Comparison of ENCODE assay signal across 9 cellular contexts in the genomic region with DNA sequence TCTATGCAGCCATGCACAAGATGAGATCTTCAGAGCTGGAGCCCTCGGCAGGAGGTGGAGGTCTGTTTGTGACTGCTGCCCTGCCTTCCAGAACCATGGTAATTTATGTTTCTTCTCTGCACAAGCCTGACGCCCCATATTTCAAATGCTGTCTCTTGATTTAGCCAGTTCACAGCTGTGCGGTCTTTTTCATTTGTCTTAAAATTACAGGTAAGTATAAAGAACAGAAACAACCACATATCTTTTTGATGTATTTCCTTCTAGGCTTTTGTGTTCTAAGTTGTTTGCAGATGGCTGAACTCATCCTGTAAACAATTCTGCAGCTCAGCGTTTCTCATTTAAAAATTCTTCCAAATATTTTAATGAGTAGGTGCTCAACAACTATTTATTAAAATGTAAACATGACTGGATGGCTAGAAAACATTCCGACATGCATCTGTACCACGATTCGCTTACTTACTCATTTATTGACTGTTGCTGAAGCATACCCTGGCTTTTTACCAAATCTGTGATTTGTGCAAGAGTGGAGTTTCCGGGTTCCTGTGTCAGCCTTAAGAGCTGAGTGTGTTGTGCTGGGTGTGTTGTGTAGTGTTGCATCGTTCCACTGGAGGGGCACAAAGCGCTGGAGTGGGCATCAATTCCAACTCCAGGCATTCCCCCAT. TPM values are rescaled to one million over a fixed set of nuclear protein-coding genes. Genes with fewer than 3 reads are reported as not detected.
DNase-seq lines count a peak whose midpoint lies in the region; ATAC-seq lines count a peak whose summit lies in the region.
"Had no signal": no experiment of that assay in that cellular context is flagged by ENCODE, and none has a peak within 500 bp of the region (broad histone marks: within the 10 kb centered on the region; RNA-seq: fewer than 3 reads in every experiment).

No MANE protein-coding gene starts in this region.

- H3K4me1 Mint-ChIP-seq in T-cell = peaks cover 96 to 98% (median 97%) of the 10 kb centered on the region in 3 donors
- H3K4me1 Mint-ChIP-seq in stimulated activated memory B cell treated with anti-CD40 and anti-IgM and Interleukin-4, amounts not matched to agents 10 μg/mL and 1 μg/mL and 100 μg/mL, for 72 hours = peaks cover 98% of the 10 kb centered on the region

- DNase-seq in activated effector memory CD4-positive, alpha-beta T cell treated with anti-CD3 and anti-CD28 coated beads, Interleukin-2, amount 50 U/mL, for 16 hours = peak; percentile 74
- DNase-seq in activated effector memory CD4-positive, alpha-beta T cell treated with Interleukin-2 at 50 U/mL for 16 hours = no peak
- DNase-seq in T-cell (peak in 32 of 34 experiments; percentile 14 to 81 (median 58)), SK-N-DZ (ENCODE audit: low spot score) (no peak)
- DNase-seq in effector memory CD4-positive, alpha-beta T cell = peak in 1 of 3 donors; percentile 33

- no peaks in the 10 kb centered on the region for H3K27me3 ChIP-seq in effector memory CD4-positive, alpha-beta T cell (replicated peaks; ENCODE audit: control insufficient read depth, insufficient read depth, low read length, poor library complexity, severe bottlenecking)

- no peaks in the 10 kb centered on the region for H3K9me3 ChIP-seq in effector memory CD4-positive, alpha-beta T cell (ENCODE audit: control insufficient read depth, low read length)

- peak; percentile 74 to 88 (median 77) for ATAC-seq in T-cell (replicated peaks in 1 of 4)
- peak; percentile 63 for ATAC-seq in stimulated activated memory B cell treated with anti-CD40 and anti-IgM and Interleukin-4, amounts not matched to agents 10 μg/mL and 1 μg/mL and 100 μg/mL, for 72 hours
- ATAC-seq in HG02642 (IDR thresholded peaks at IDR 0.05; ENCODE audit: poor library complexity, unreplicated experiment) = no peak
- ATAC-seq in HG02798 (IDR thresholded peaks at IDR 0.05; ENCODE audit: poor library complexity, unreplicated experiment) = no peak

- H3K27me3 Mint-ChIP-seq in T-cell = no peaks in the 10 kb centered on the region
- no peaks in the 10 kb centered on the region for H3K27me3 Mint-ChIP-seq in stimulated activated memory B cell treated with anti-CD40 and anti-IgM and Interleukin-4, amounts not matched to agents 10 μg/mL and 1 μg/mL and 100 μg/mL, for 72 hours

- CTCF ChIA-PET in T-cell (lab: Charles Lee) = interaction anchor here (0.8 to 3.1 kb wide), 16 partner anchors 9 to 81 kb away, joined by 3 to 22 read pairs (median 4); no protein-coding TSS in a partner anchor

- POLR2A ChIA-PET in T-cell (lab: Charles Lee) = interaction anchor here (0.5 to 1.5 kb wide), 11 partner anchors 11 to 336 kb away, joined by 3 to 8 read pairs (median 3); no protein-coding TSS in a partner anchor

- peaks cover 86% of the 10 kb centered on the region for H3K4me1 ChIP-seq in effector memory CD4-positive, alpha-beta T cell (ENCODE audit: control insufficient read depth, insufficient read depth, low read length, poor library complexity, severe bottlenecking)
- H3K4me1 ChIP-seq: parathyroid adenoma had no signal

- no peak overlapping the region for H3K4me3 ChIP-seq in effector memory CD4-positive, alpha-beta T cell (ENCODE audit: insufficient read depth, low read depth, low read length, poor library complexity, severe bottlenecking)

- H3K36me3 ChIP-seq in effector memory CD4-positive, alpha-beta T cell (ENCODE audit: control insufficient read depth, insufficient read depth, low read length) = no peaks in the 10 kb centered on the region

- H3K4me3 Mint-ChIP-seq in T-cell = peak overlapping the region; percentile 59 to 75 (median 69)
- peak overlapping the region; percentile 46 for H3K4me3 Mint-ChIP-seq in stimulated activated memory B cell treated with anti-CD40 and anti-IgM and Interleukin-4, amounts not matched to agents 10 μg/mL and 1 μg/mL and 100 μg/mL, for 72 hours

- peak overlapping the region; percentile 70 for H3K27ac ChIP-seq in effector memory CD4-positive, alpha-beta T cell (ENCODE audit: insufficient read depth, low read length, poor library complexity, severe bottlenecking)
- H3K27ac ChIP-seq: parathyroid adenoma had no signal

- peak overlapping the region; percentile 93 to 98 for H3K27ac Mint-ChIP-seq in T-cell
- H3K27ac Mint-ChIP-seq in stimulated activated memory B cell treated with anti-CD40 and anti-IgM and Interleukin-4, amounts not matched to agents 10 μg/mL and 1 μg/mL and 100 μg/mL, for 72 hours = peak overlapping the region; percentile 66

- no peaks in the 10 kb centered on the region for H3K9me3 Mint-ChIP-seq in T-cell
- no peaks in the 10 kb centered on the region for H3K9me3 Mint-ChIP-seq in stimulated activated memory B cell treated with anti-CD40 and anti-IgM and Interleukin-4, amounts not matched to agents 10 μg/mL and 1 μg/mL and 100 μg/mL, for 72 hours

- peaks cover 25% of the 10 kb centered on the region for H3K36me3 Mint-ChIP-seq in T-cell
- peaks cover 20% of the 10 kb centered on the region for H3K36me3 Mint-ChIP-seq in stimulated activated memory B cell treated with anti-CD40 and anti-IgM and Interleukin-4, amounts not matched to agents 10 μg/mL and 1 μg/mL and 100 μg/mL, for 72 hours

RNA-seq across cellular contexts. Expression of a gene that starts 58.9 kb away (rescaled TPM):
- 100 to 1,000 TPM; 129 to 238 (median 160) TPM for total RNA-seq in T-cell
- polyA plus RNA-seq in SK-N-DZ (2014; cell fraction: cytosol; rRNA removed) = 11.1 and 12.2 TPM in 2 replicates
- polyA plus RNA-seq in SK-N-DZ (2014; cell fraction: nucleus; rRNA removed) = 7.3 and 8.2 TPM in 2 replicates

Comparison
In these comparisons a context has a peak if more than half of its experiments do, and no peak if none do; other contexts are left out.
1. DNase-seq: peak in activated effector memory CD4-positive, alpha-beta T cell treated with anti-CD3 and anti-CD28 coated beads, Interleukin-2, amount 50 U/mL, for 16 hours (single experiment) and T-cell (32 of 34); none in activated effector memory CD4-positive, alpha-beta T cell treated with Interleukin-2 at 50 U/mL for 16 hours (single experiment) and SK-N-DZ (single experiment).
2. ATAC-seq: peak in T-cell (4 of 4) and stimulated activated memory B cell treated with anti-CD40 and anti-IgM and Interleukin-4, amounts not matched to agents 10 μg/mL and 1 μg/mL and 100 μg/mL, for 72 hours (single experiment); none in HG02642 (single experiment) and HG02798 (single experiment).